In the genomic region with DNA sequence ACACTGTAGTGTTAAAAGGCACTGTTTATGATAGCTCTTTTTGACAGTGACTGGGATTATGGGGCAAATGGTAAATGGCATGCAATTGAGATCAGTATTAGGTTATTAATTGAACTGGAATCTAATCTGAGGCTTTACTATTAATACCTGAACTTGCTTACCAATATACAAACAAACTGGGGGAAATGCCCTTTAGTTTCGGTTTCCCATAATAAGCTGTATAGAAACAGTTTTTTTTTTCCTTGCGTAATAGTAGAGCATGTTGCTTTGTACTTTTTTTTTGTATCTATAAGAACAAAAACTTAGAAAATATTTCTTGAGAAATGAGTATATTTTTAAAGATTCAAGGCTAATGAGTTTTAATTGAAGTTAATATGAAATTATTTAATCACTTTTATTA, we compare ENCODE assay signal across 8 cellular contexts.
DNase-seq lines count a peak whose midpoint lies in the region; ATAC-seq lines count a peak whose summit lies in the region.

No MANE protein-coding gene starts in this region.

- no peaks in the 10 kb centered on the region for H3K9me3 Mint-ChIP-seq in natural killer cell treated with Interleukin-12 subunit alpha and Interleukin-12 subunit beta and Interleukin-15 and Interleukin-18, amount 100 ng/mL, for 72 hours

- H3K4me3 Mint-ChIP-seq in natural killer cell treated with Interleukin-12 subunit alpha and Interleukin-12 subunit beta and Interleukin-15 and Interleukin-18, amount 100 ng/mL, for 72 hours, result peak overlapping the region; percentile 76

- H3K27me3 Mint-ChIP-seq in natural killer cell treated with Interleukin-12 subunit alpha and Interleukin-12 subunit beta and Interleukin-15 and Interleukin-18, amount 100 ng/mL, for 72 hours, result no peaks in the 10 kb centered on the region

- DNase-seq in OCI-M1 (lab: John Stamatoyannopoulos, UW) (peak; percentile 16), AG20443 (ENCODE audit: low spot score) (no peak), nucleus accumbens (lab: John Stamatoyannopoulos, UW) (no peak), NCI-H446 treated with DMSO at 0.1 percent for 48 hours (lab: John Stamatoyannopoulos, UW) (no peak), COLO668 (lab: John Stamatoyannopoulos, UW; ENCODE audit: unreplicated experiment) (no peak)
- no peak for DNase-seq in natural killer cell treated with Interleukin-12 subunit alpha and Interleukin-12 subunit beta and Interleukin-15 and Interleukin-18, amount 100 ng/mL, for 72 hours (ENCODE audit: low spot score)

- peaks cover 67 to 82% of the 10 kb centered on the region in 2 donors for H3K4me1 Mint-ChIP-seq in natural killer cell treated with Interleukin-12 subunit alpha and Interleukin-12 subunit beta and Interleukin-15 and Interleukin-18, amount 100 ng/mL, for 72 hours (ENCODE audit: low read depth in 2 of 2)

- H3K36me3 Mint-ChIP-seq in natural killer cell treated with Interleukin-12 subunit alpha and Interleukin-12 subunit beta and Interleukin-15 and Interleukin-18, amount 100 ng/mL, for 72 hours, result peaks cover 28% of the 10 kb centered on the region

- peak; percentile 44 for ATAC-seq in GM18520 (IDR thresholded peaks at IDR 0.05; ENCODE audit: unreplicated experiment)
- ATAC-seq in HG02678 (IDR thresholded peaks at IDR 0.05; ENCODE audit: unreplicated experiment), result peak; percentile 37
- no peak for ATAC-seq in natural killer cell treated with Interleukin-12 subunit alpha and Interleukin-12 subunit beta and Interleukin-15 and Interleukin-18, amount 100 ng/mL, for 72 hours

- H3K27ac Mint-ChIP-seq in natural killer cell treated with Interleukin-12 subunit alpha and Interleukin-12 subunit beta and Interleukin-15 and Interleukin-18, amount 100 ng/mL, for 72 hours, result peak overlapping the region; percentile 98 to 99

Comparison
In these comparisons a context has a peak if more than half of its experiments do, and no peak if none do; other contexts are left out.
1. ATAC-seq: peak in GM18520 (single experiment) and HG02678 (single experiment); none in natural killer cell treated with Interleukin-12 subunit alpha and Interleukin-12 subunit beta and Interleukin-15 and Interleukin-18, amount 100 ng/mL, for 72 hours (0 of 2).